15 cellular contexts compared by ENCODE assay signal in genomic region chr17:48570325-48571023, GRCh38. TPM values are rescaled to one million over a fixed set of nuclear protein-coding genes. Genes with fewer than 3 reads are reported as not detected.
DNase-seq lines count a peak whose midpoint lies in the region; ATAC-seq and TF ChIP-seq lines count a peak whose summit lies in the region.
"Had no signal": no experiment of that assay in that cellular context is flagged by ENCODE, and none has a peak within 500 bp of the region (broad histone marks: within the 10 kb centered on the region; RNA-seq: fewer than 3 reads in every experiment).

No MANE protein-coding gene starts in this region.

- TF ChIP-seq POLR2A in right lobe of liver (IDR thresholded peaks at IDR 0.05) = no peak
- TF ChIP-seq POLR2A in spleen (IDR thresholded peaks at IDR 0.05) = no peak

- DNase-seq in HT-29 (ENCODE audit: low spot score) (peak; percentile 64), brain microvascular endothelial cell (no peak), right lobe of liver (no peak), spleen (no peak), AG08396 (ENCODE audit: low spot score) (no peak), RKO (ENCODE audit: low spot score) (no peak), 8988T (no peak)
- DNase-seq: activated CD8-positive, alpha-beta T cell treated with anti-CD3 and anti-CD28 coated beads, Interleukin-2, amount 10 ng/mL, durations not matched to agents 7 days and 5 days; activated naive CD4-positive, alpha-beta T cell treated with anti-CD3 and anti-CD28 coated beads, Interleukin-2, amount 10 ng/mL, durations not matched to agents 7 days and 5 days; CD8-positive, alpha-beta T cell; cortex of kidney; NCI-H2227 treated with DMSO at 0.1 percent for 48 hours; RPMI8226; stimulated activated naive CD8-positive, alpha-beta T cell treated with anti-CD3 and anti-CD28 coated beads, Interleukin-15, Interleukin-2, amounts not matched to agents 100 U/mL and 50 U/mL, for 24 hours had no signal

- ATAC-seq in right lobe of liver (peak; percentile 14 to 54 (median 48)), GM21529 (IDR thresholded peaks at IDR 0.05; ENCODE audit: unreplicated experiment) (no peak)
- ATAC-seq: activated CD8-positive, alpha-beta T cell treated with anti-CD3 and anti-CD28 coated beads, Interleukin-2, amount 10 ng/mL, durations not matched to agents 7 days and 5 days; CD8-positive, alpha-beta T cell; stimulated activated naive CD8-positive, alpha-beta T cell treated with anti-CD3 and anti-CD28 coated beads, Interleukin-15, Interleukin-2, amounts not matched to agents 100 U/mL and 50 U/mL, for 24 hours had no signal

- H3K4me1 ChIP-seq in right lobe of liver (no peaks in the 10 kb centered on the region), spleen (peaks cover 0 to 49% (median 11%) of the 10 kb centered on the region in 6 donors)

- H3K9me3 ChIP-seq in right lobe of liver = no peaks in the 10 kb centered on the region
- no peaks in the 10 kb centered on the region for H3K9me3 ChIP-seq in spleen

- in situ Hi-C loops in brain microvascular endothelial cell (cut with HindIII; ENCODE audit: low pct_ligation_motif_present, low sequenced_read_pairs) = no loop called here

- H3K27me3 ChIP-seq in brain microvascular endothelial cell (replicated peaks) = peaks cover 97% of the 10 kb centered on the region
- peaks cover 0 to 4% of the 10 kb centered on the region in 2 donors for H3K27me3 ChIP-seq in right lobe of liver
- peaks cover 0 to 59% (median 14%) of the 10 kb centered on the region in 7 donors for H3K27me3 ChIP-seq in spleen (replicated peaks in 1 of 7)

- intact Hi-C loops in right lobe of liver (cut with DNase I) = no loop called here
- intact Hi-C loops in spleen (cut with DNase I; ENCODE audit: low total_unique reads) = no loop called here

- TF ChIP-seq CTCF in brain microvascular endothelial cell (IDR thresholded peaks at IDR 0.05; ENCODE audit: low read depth, low read length, missing control alignments) (no peak), right lobe of liver (IDR thresholded peaks at IDR 0.05) (no peak), spleen (IDR thresholded peaks at IDR 0.05 in 8 of 11, conservative IDR thresholded peaks at IDR 0.05 in 3 of 11) (no peak)

- no peaks in the 10 kb centered on the region for H3K36me3 ChIP-seq in brain microvascular endothelial cell (replicated peaks)
- no peaks in the 10 kb centered on the region for H3K36me3 ChIP-seq in right lobe of liver
- H3K36me3 ChIP-seq in spleen = no peaks in the 10 kb centered on the region

- 9% methylated on average over 18 of the region's 19 CpGs for WGBS in right lobe of liver (ENCODE audit: insufficient coverage, low coverage, low lambda C conversion rate, missing lambda C conversion rate)
- 54 to 70% (median 55%) methylated on average over 19 of the region's 19 CpGs for WGBS in spleen, 5 donors

- peak overlapping the region; percentile 22 for H3K4me3 ChIP-seq in brain microvascular endothelial cell (ENCODE audit: low read depth, low read length)
- H3K4me3 ChIP-seq in right lobe of liver = no peak overlapping the region
- H3K4me3 ChIP-seq in spleen = peak overlapping the region in 2 of 8 donors; percentile 10 to 16

- no peak overlapping the region for H3K27ac ChIP-seq in brain microvascular endothelial cell
- H3K27ac ChIP-seq in right lobe of liver = peak overlapping the region; percentile 21 to 43 (median 33)
- H3K27ac ChIP-seq in spleen = peak overlapping the region in 7 of 8 donors; percentile 10 to 89 (median 79)

RNA-seq across cellular contexts. Expression of gene HOXB4, which starts 7.7 kb away (rescaled TPM):
- 14.5 and 15.5 TPM in 2 replicates for total RNA-seq in HT-29 (2014; rRNA removed; shearing (Covaris generic))
- total RNA-seq in right lobe of liver (1 to 10 TPM in 1 of 6 experiments, under 1 TPM in 5; 0.31 to 1.1 (median 0.68) TPM), spleen (1 to 10 TPM; 1.9 to 6.4 (median 3.6) TPM)
- polyA plus RNA-seq in spleen = 1 to 10 TPM; 2.3 to 2.7 (median 2.4) TPM

RNA-seq across cellular contexts. Expression of gene HOXB3, which starts 19.6 kb away (rescaled TPM):
- 99.5 and 126 TPM in 2 replicates for total RNA-seq in HT-29 (2014; rRNA removed; shearing (Covaris generic))
- total RNA-seq in right lobe of liver (1 to 10 TPM in 5 of 6 experiments, under 1 TPM in 1; 0.99 to 3.2 (median 2.6) TPM), spleen (10 to 100 TPM in 4 of 7 donors, 1 to 10 TPM in 3; 6.8 to 23.1 (median 10.4) TPM)
- polyA plus RNA-seq in spleen = 1 to 10 TPM; 3.6 to 7.8 (median 6.5) TPM

RNA-seq across cellular contexts. Expression of gene HOXB5, which starts 23.1 kb away (rescaled TPM):
- 7.5 and 8.2 TPM in 2 replicates for total RNA-seq in HT-29 (2014; rRNA removed; shearing (Covaris generic))
- total RNA-seq in right lobe of liver (under 1 TPM in 5 of 6 experiments, not detected in 1; 0.11 to 0.29 (median 0.19) TPM), spleen (1 to 10 TPM in 3 of 7 donors, under 1 TPM in 4; 0.43 to 2.6 (median 0.67) TPM)
- 1 to 10 TPM in 2 of 3 donors, under 1 TPM in 1; 0.91 to 1.5 (median 1.3) TPM for polyA plus RNA-seq in spleen
- total RNA-seq: activated CD8-positive, alpha-beta T cell treated with anti-CD3 and anti-CD28 coated beads, Interleukin-2, amount 10 ng/mL, durations not matched to agents 7 days and 5 days; CD8-positive, alpha-beta T cell had no signal

RNA-seq across cellular contexts. Expression of gene HOXB2, which starts 25.6 kb away (rescaled TPM):
- total RNA-seq in HT-29 (2014; rRNA removed; shearing (Covaris generic)) = 2.3 and 7.0 TPM in 2 replicates
- total RNA-seq in right lobe of liver (1 to 10 TPM; 1.1 to 1.9 (median 1.5) TPM), spleen (10 to 100 TPM in 4 of 7 donors, 1 to 10 TPM in 3; 5.9 to 21.9 (median 10.2) TPM)
- 1 to 10 TPM; 7.2 to 8.2 (median 8.0) TPM for polyA plus RNA-seq in spleen

RNA-seq across cellular contexts. Expression of gene HOXB6, which starts 34.3 kb away (rescaled TPM):
- 160 and 174 TPM in 2 replicates for total RNA-seq in HT-29 (2014; rRNA removed; shearing (Covaris generic))
- total RNA-seq in right lobe of liver (under 1 TPM; 0.18 to 0.83 (median 0.56) TPM), spleen (1 to 10 TPM; 1.2 to 4.5 (median 3.3) TPM)
- 1 to 10 TPM; 1.7 to 3.4 (median 2.1) TPM for polyA plus RNA-seq in spleen
- total RNA-seq: activated CD8-positive, alpha-beta T cell treated with anti-CD3 and anti-CD28 coated beads, Interleukin-2, amount 10 ng/mL, durations not matched to agents 7 days and 5 days had no signal
